In genomic region chr15:31344824-31345605, GRCh38 we compare ENCODE assay signal across 8 cellular contexts. TPM values are rescaled to one million over a fixed set of nuclear protein-coding genes. Genes with fewer than 3 reads are reported as not detected.
DNase-seq lines count a peak whose midpoint lies in the region; ATAC-seq and TF ChIP-seq lines count a peak whose summit lies in the region.

No MANE protein-coding gene starts in this region.

- intact Hi-C loops in esophagus squamous epithelium (cut with DNase I), result no loop called here

- H3K4me1 ChIP-seq in MM.1S (ENCODE audit: low read length), result peaks cover 81% of the 10 kb centered on the region
- H3K4me1 ChIP-seq in esophagus squamous epithelium, result peaks cover 38 to 100% (median 81%) of the 10 kb centered on the region in 3 donors

- no peak for ATAC-seq in HG02981 (IDR thresholded peaks at IDR 0.05; ENCODE audit: unreplicated experiment)

- H3F3A ChIP-seq in MM.1S (ENCODE audit: insufficient read depth, low read length), result peaks cover 69% of the 10 kb centered on the region

- no peak overlapping the region for H2AFZ ChIP-seq in MM.1S (ENCODE audit: low read length)

- H3K36me3 ChIP-seq in MM.1S (replicated peaks; ENCODE audit: insufficient read depth, low read length) (no peaks in the 10 kb centered on the region), esophagus squamous epithelium (peaks cover 0 to 34% (median 0%) of the 10 kb centered on the region in 3 donors)

- no peaks in the 10 kb centered on the region for H3K9me3 ChIP-seq in MM.1S (replicated peaks; ENCODE audit: insufficient read depth, low read length)
- H3K9me3 ChIP-seq in esophagus squamous epithelium, result no peaks in the 10 kb centered on the region

- H3K4me2 ChIP-seq in MM.1S (ENCODE audit: low read depth, low read length), result peak overlapping the region; percentile 99

- peak overlapping the region; percentile 98 for H3K27ac ChIP-seq in MM.1S (ENCODE audit: low read length)
- H3K27ac ChIP-seq in esophagus squamous epithelium, result peak overlapping the region; percentile 53 to 77 (median 68)

- H3K9me3 Mint-ChIP-seq in stimulated activated naive CD8-positive, alpha-beta T cell treated with anti-CD3 and anti-CD28 coated beads, Interleukin-15, Interleukin-2, amounts not matched to agents 100 ng/mL and 50 ng/mL, for 24 hours, result no peaks in the 10 kb centered on the region

- peaks cover 100% of the 10 kb centered on the region for H3K79me2 ChIP-seq in MM.1S (ENCODE audit: low read length)

- no peaks in the 10 kb centered on the region for H3K9me2 ChIP-seq in MM.1S (replicated peaks; ENCODE audit: insufficient read depth, low read length)

- DNase-seq in stimulated activated CD4-positive, alpha-beta T cell treated with anti-CD3 and anti-CD28 coated beads, Interleukin-15, amount 100 ng/mL, for 24 hours, result peak; percentile 64
- DNase-seq in stimulated activated CD4-positive, alpha-beta T cell treated with anti-CD3 and anti-CD28 coated beads, Interleukin-4, amount 100 ng/mL, for 4 hours, result no peak
- DNase-seq in MM.1S, result peak; percentile 78
- no peak for DNase-seq in esophagus squamous epithelium (lab: John Stamatoyannopoulos, UW)
- DNase-seq in retina, result no peak
- no peak for DNase-seq in DMS153 treated with DMSO at 0.1 percent for 48 hours (lab: John Stamatoyannopoulos, UW; ENCODE audit: unreplicated experiment)

- H3K9ac ChIP-seq in MM.1S (ENCODE audit: low read length), result peak overlapping the region; percentile 93

- H3K27me3 ChIP-seq in MM.1S (replicated peaks; ENCODE audit: insufficient read depth, low read length) (no peaks in the 10 kb centered on the region), esophagus squamous epithelium (no peaks in the 10 kb centered on the region)

- H3K4me3 Mint-ChIP-seq in stimulated activated naive CD8-positive, alpha-beta T cell treated with anti-CD3 and anti-CD28 coated beads, Interleukin-15, Interleukin-2, amounts not matched to agents 100 ng/mL and 50 ng/mL, for 24 hours, result peak overlapping the region; percentile 93

- H3K4me1 Mint-ChIP-seq in stimulated activated naive CD8-positive, alpha-beta T cell treated with anti-CD3 and anti-CD28 coated beads, Interleukin-15, Interleukin-2, amounts not matched to agents 100 ng/mL and 50 ng/mL, for 24 hours (ENCODE audit: low read depth), result peaks cover 98% of the 10 kb centered on the region

- no peak for TF ChIP-seq CTCF in MM.1S (IDR thresholded peaks at IDR 0.05; ENCODE audit: low read length)
- no peak for TF ChIP-seq CTCF in esophagus squamous epithelium (IDR thresholded peaks at IDR 0.05)

- H3K36me3 Mint-ChIP-seq in stimulated activated naive CD8-positive, alpha-beta T cell treated with anti-CD3 and anti-CD28 coated beads, Interleukin-15, Interleukin-2, amounts not matched to agents 100 ng/mL and 50 ng/mL, for 24 hours (ENCODE audit: low read depth), result peaks cover 31% of the 10 kb centered on the region

- no peak for TF ChIP-seq POLR2A in esophagus squamous epithelium (IDR thresholded peaks at IDR 0.05)

- 38 to 65% methylated on average over 3 to 6 of the region's 16 CpGs for WGBS in esophagus squamous epithelium, 2 donors

- no peaks in the 10 kb centered on the region for H3K27me3 Mint-ChIP-seq in stimulated activated naive CD8-positive, alpha-beta T cell treated with anti-CD3 and anti-CD28 coated beads, Interleukin-15, Interleukin-2, amounts not matched to agents 100 ng/mL and 50 ng/mL, for 24 hours

- H3K27ac Mint-ChIP-seq in stimulated activated naive CD8-positive, alpha-beta T cell treated with anti-CD3 and anti-CD28 coated beads, Interleukin-15, Interleukin-2, amounts not matched to agents 100 ng/mL and 50 ng/mL, for 24 hours, result peak overlapping the region; percentile 98

- H3K4me3 ChIP-seq in MM.1S (ENCODE audit: low read length), result peak overlapping the region; percentile 92
- H3K4me3 ChIP-seq in esophagus squamous epithelium, result peak overlapping the region in 3 of 4 donors; percentile 7 to 44 (median 8)

- no peaks in the 10 kb centered on the region for H4K20me1 ChIP-seq in MM.1S (ENCODE audit: insufficient read depth, low read length)

RNA-seq across cellular contexts. Expression of gene KLF13, which starts 18.4 kb away (rescaled TPM):
- 10 to 100 TPM; 16.4 to 54.6 (median 41.8) TPM for total RNA-seq in esophagus squamous epithelium

Comparison
In these comparisons a context has a peak if more than half of its experiments do, and no peak if none do; other contexts are left out.
1. DNase-seq: peak in stimulated activated CD4-positive, alpha-beta T cell treated with anti-CD3 and anti-CD28 coated beads, Interleukin-15, amount 100 ng/mL, for 24 hours (single experiment) and MM.1S (single experiment); none in stimulated activated CD4-positive, alpha-beta T cell treated with anti-CD3 and anti-CD28 coated beads, Interleukin-4, amount 100 ng/mL, for 4 hours (0 of 2), esophagus squamous epithelium (single experiment), retina (single experiment) and DMS153 treated with DMSO at 0.1 percent for 48 hours (single experiment).